ENCODE assay signal across 24 cellular contexts in genomic region chr4:1230971-1231636, GRCh38.
"Had no signal": no experiment of that assay in that cellular context is flagged by ENCODE, and none has a peak within 500 bp of the region (broad histone marks: within the 10 kb centered on the region; RNA-seq: fewer than 3 reads in every experiment).

No MANE protein-coding gene starts in this region.

- H3K9me3 ChIP-seq: breast epithelium had no signal

- H3K4me1 Mint-ChIP-seq: activated CD4-positive, alpha-beta T cell treated with anti-CD3 and anti-CD28 coated beads, Interleukin-2, amount 10 ng/mL, durations not matched to agents 24 days and 14 days; activated naive CD4-positive, alpha-beta T cell treated with anti-CD3 and anti-CD28 coated beads, Interleukin-2, amount 50 U/mL, for 24 hours had no signal

- H3K27me3 Mint-ChIP-seq: activated CD4-positive, alpha-beta T cell treated with anti-CD3 and anti-CD28 coated beads, Interleukin-2, amount 10 ng/mL, durations not matched to agents 24 days and 14 days; activated CD8-positive, alpha-beta memory T cell treated with anti-CD3 and anti-CD28 coated beads, Interleukin-2, amount 10 ng/mL, durations not matched to agents 7 days and 5 days; activated naive CD4-positive, alpha-beta T cell treated with anti-CD3 and anti-CD28 coated beads, Interleukin-2, amount 50 U/mL, for 24 hours; activated T-cell treated with anti-CD3 and anti-CD28 coated beads, Interleukin-2, amount 50 U/mL, for 24 hours had no signal

- ATAC-seq: activated CD8-positive, alpha-beta memory T cell treated with anti-CD3 and anti-CD28 coated beads, Interleukin-2, amount 10 ng/mL, durations not matched to agents 7 days and 5 days had no signal

- H3K9me3 Mint-ChIP-seq: activated CD4-positive, alpha-beta T cell treated with anti-CD3 and anti-CD28 coated beads, Interleukin-2, amount 10 ng/mL, durations not matched to agents 24 days and 14 days; activated naive CD4-positive, alpha-beta T cell treated with anti-CD3 and anti-CD28 coated beads, Interleukin-2, amount 50 U/mL, for 24 hours; activated T-cell treated with anti-CD3 and anti-CD28 coated beads, Interleukin-2, amount 50 U/mL, for 24 hours; activated T-helper 1 cell treated with anti-CD3 and anti-CD28 coated beads, Interleukin-12 subunit alpha, Interleukin-12 subunit beta, Interleukin-2, Interleukin-4 antibody, amounts not matched to agents 30 ng/mL and 10 ng/mL and 1 ng/mL, durations not matched to agents 14 hours and 24 hours and 36 hours; T-helper 1 cell treated with Interleukin-12 subunit alpha and Interleukin-12 subunit beta and Interleukin-4 antibody, amounts not matched to agents 30 μg/mL and 1 μg/mL, for 36 hours had no signal

- H3K36me3 ChIP-seq: breast epithelium had no signal

- H3K27ac ChIP-seq: breast epithelium had no signal

- H3K27me3 ChIP-seq: breast epithelium had no signal

- H3K4me3 ChIP-seq: breast epithelium had no signal

- DNase-seq: activated CD4-positive, alpha-beta T cell treated with anti-CD3 and anti-CD28 coated beads, Interleukin-2, amount 10 ng/mL, durations not matched to agents 24 days and 14 days; activated CD4-positive, alpha-beta T cell treated with anti-CD3 and anti-CD28 coated beads, Interleukin-2, amount 50 U/mL, for 48 hours; activated CD4-positive, CD25-positive, alpha-beta regulatory T cell treated with anti-CD3 and anti-CD28 coated beads, Interleukin-2, amount 50 U/mL, for 72 hours; activated CD8-positive, alpha-beta memory T cell treated with anti-CD3 and anti-CD28 coated beads, Interleukin-2, amount 10 ng/mL, durations not matched to agents 7 days and 5 days; activated effector memory CD4-positive, alpha-beta T cell treated with Interleukin-2 at 50 U/mL for 16 hours; activated naive CD4-positive, alpha-beta T cell; activated T-cell treated with anti-CD3 and anti-CD28 coated beads, Interleukin-2, amount 50 U/mL, for 24 hours; aorta; central memory CD4-positive, alpha-beta T cell; Karpas-422; MM.1S; NCI-H1105; NCI-H1436; NCI-H1694 treated with DMSO at 0.1 percent for 48 hours; NCI-H2029 treated with DMSO at 0.1 percent for 48 hours; NCI-H345; NCI-H510A; NCI-H526 treated with DMSO at 0.1 percent for 48 hours; NCI-H82; SHP77 had no signal

- H3K4me3 Mint-ChIP-seq: activated CD4-positive, alpha-beta T cell treated with anti-CD3 and anti-CD28 coated beads, Interleukin-2, amount 10 ng/mL, durations not matched to agents 24 days and 14 days; activated CD8-positive, alpha-beta memory T cell treated with anti-CD3 and anti-CD28 coated beads, Interleukin-2, amount 10 ng/mL, durations not matched to agents 7 days and 5 days; activated naive CD4-positive, alpha-beta T cell treated with anti-CD3 and anti-CD28 coated beads, Interleukin-2, amount 50 U/mL, for 24 hours; activated T-cell treated with anti-CD3 and anti-CD28 coated beads, Interleukin-2, amount 50 U/mL, for 24 hours; activated T-helper 1 cell treated with anti-CD3 and anti-CD28 coated beads, Interleukin-12 subunit alpha, Interleukin-12 subunit beta, Interleukin-2, Interleukin-4 antibody, amounts not matched to agents 30 ng/mL and 10 ng/mL and 1 ng/mL, durations not matched to agents 14 hours and 24 hours and 36 hours; T-helper 1 cell treated with Interleukin-12 subunit alpha and Interleukin-12 subunit beta and Interleukin-4 antibody, amounts not matched to agents 30 μg/mL and 1 μg/mL, for 36 hours had no signal

- H3K27ac Mint-ChIP-seq: activated CD4-positive, alpha-beta T cell treated with anti-CD3 and anti-CD28 coated beads, Interleukin-2, amount 10 ng/mL, durations not matched to agents 24 days and 14 days; activated CD8-positive, alpha-beta memory T cell treated with anti-CD3 and anti-CD28 coated beads, Interleukin-2, amount 10 ng/mL, durations not matched to agents 7 days and 5 days; activated naive CD4-positive, alpha-beta T cell treated with anti-CD3 and anti-CD28 coated beads, Interleukin-2, amount 50 U/mL, for 24 hours; activated T-cell treated with anti-CD3 and anti-CD28 coated beads, Interleukin-2, amount 50 U/mL, for 24 hours; activated T-helper 1 cell treated with anti-CD3 and anti-CD28 coated beads, Interleukin-12 subunit alpha, Interleukin-12 subunit beta, Interleukin-2, Interleukin-4 antibody, amounts not matched to agents 30 ng/mL and 10 ng/mL and 1 ng/mL, durations not matched to agents 14 hours and 24 hours and 36 hours; T-helper 1 cell treated with Interleukin-12 subunit alpha and Interleukin-12 subunit beta and Interleukin-4 antibody, amounts not matched to agents 30 μg/mL and 1 μg/mL, for 36 hours had no signal
